Comparison of ENCODE assay signal across 8 cellular contexts in genomic region chr5:108681079-108681921, GRCh38.
DNase-seq lines count a peak whose midpoint lies in the region; TF ChIP-seq lines count a peak whose summit lies in the region.

No MANE protein-coding gene starts in this region.

- H3K36me3 Mint-ChIP-seq in nephron (ENCODE audit: low read depth) = no peaks in the 10 kb centered on the region

- H3K27me3 Mint-ChIP-seq in nephron (ENCODE audit: low read depth) = peaks cover 16% of the 10 kb centered on the region

- no peaks in the 10 kb centered on the region for H3K27me3 ChIP-seq in AG04450 (ENCODE audit: control insufficient read depth, insufficient read depth, low read length)

- H3K27ac Mint-ChIP-seq in nephron = no peak overlapping the region

- DNase-seq in AG04450 (ENCODE audit: low read depth, low spot score) = peak; percentile 46
- DNase-seq in GM10266 (ENCODE audit: extremely low spot score) = peak; percentile 65
- DNase-seq in HCEC 1CT = peak; percentile 77
- DNase-seq in LHCN-M2 (ENCODE audit: low read depth) = peak; percentile 69
- DNase-seq in SW480 (ENCODE audit: low spot score) = peak; percentile 68
- peak; percentile 78 for DNase-seq in fibroblast of mammary gland (ENCODE audit: low read depth)
- DNase-seq in NCI-H146 (lab: John Stamatoyannopoulos, UW) = no peak

- H3K9me3 Mint-ChIP-seq in nephron = no peaks in the 10 kb centered on the region

- no peak overlapping the region for H3K4me3 Mint-ChIP-seq in nephron

- peak; percentile 91 for TF ChIP-seq CTCF in AG04450 (IDR thresholded peaks at IDR 0.05; ENCODE audit: low read depth, low read length)
- TF ChIP-seq CTCF in GM10266 (IDR thresholded peaks at IDR 0.05; ENCODE audit: control insufficient read depth, insufficient read depth, low read depth, missing control alignments) = peak; percentile 84
- peak; percentile 94 for TF ChIP-seq CTCF in fibroblast of mammary gland (conservative IDR thresholded peaks at IDR 0.05; ENCODE audit: control insufficient read depth, insufficient read depth, low read depth, low read length)
- peak; percentile 80 to 88 (median 84) for TF ChIP-seq CTCF in nephron (IDR thresholded peaks at IDR 0.05; ENCODE audit: unreplicated experiment in 3 of 3)

- no peak overlapping the region for H3K4me3 ChIP-seq in AG04450 (ENCODE audit: low read depth, low read length)
- H3K4me3 ChIP-seq in fibroblast of mammary gland (ENCODE audit: control insufficient read depth, low read depth, low read length) = no peak overlapping the region

- H3K4me1 Mint-ChIP-seq in nephron = no peaks in the 10 kb centered on the region

- no peak overlapping the region for H3K27ac ChIP-seq in AG04450 (ENCODE audit: low read depth, low read length)

- no peaks in the 10 kb centered on the region; the same call in 1 of the 2 replicates for H3K9me3 ChIP-seq in AG04450 (ENCODE audit: control insufficient read depth, insufficient read depth, low read length)

- POLR2A ChIA-PET in AG04450 (lab: Yijun Ruan, JAX) = no interaction called here

- CTCF ChIA-PET in AG04450 (lab: Charles Lee) = interaction anchor here (0.6 to 2.2 kb wide), 35 partner anchors 8 to 1674 kb away, joined by 3 to 15 read pairs (median 4); no protein-coding TSS in a partner anchor
